Comparison of ENCODE assay signal across 1 cellular context in genomic region chr7:107661865-107662379, GRCh38.
A peak's percentile ranks its signal among the peaks of the same experiment; 100 is the strongest.
TF ChIP-seq lines count a peak whose summit lies in the region.

No MANE protein-coding gene starts in this region.

TF ChIP-seq in HEK293, 187 proteins besides CTCF, POLR2A, EP300 and RAD21 (continued from another document):
- TF ChIP-seq ZNF112 (tag by site-specific recombination; IDR thresholded peaks at IDR 0.05) (no peak), ZNF423 (tag by site-specific recombination; IDR thresholded peaks at IDR 0.05) (peak; percentile 88), ZNF398 (tag by site-specific recombination; IDR thresholded peaks at IDR 0.05) (0 out of 2 replicates have a peak, but pooled peaks have one; percentile 19), ZNF544 (tag by site-specific recombination; IDR thresholded peaks at IDR 0.05) (no peak), ZNF24 (tag by site-specific recombination; IDR thresholded peaks at IDR 0.05) (0 out of 2 replicates have a peak, but pooled peaks have one; percentile 36), KLF9 (tag by site-specific recombination; IDR thresholded peaks at IDR 0.05; ENCODE audit: low read depth) (no peak), ZNF223 (tag by site-specific recombination; IDR thresholded peaks at IDR 0.05) (no peak), ZNF114 (tag by site-specific recombination; IDR thresholded peaks at IDR 0.05) (no peak), ZIC2 (tag by site-specific recombination; IDR thresholded peaks at IDR 0.05) (no peak), ZNF292 (tag by site-specific recombination; IDR thresholded peaks at IDR 0.05; ENCODE audit: borderline replicate concordance, low read depth) (no peak), ZNF777 (tag by site-specific recombination; IDR thresholded peaks at IDR 0.05; ENCODE audit: borderline replicate concordance) (no peak), ZNF37A (tag by site-specific recombination; IDR thresholded peaks at IDR 0.05) (no peak), ZNF2 (tag by site-specific recombination; IDR thresholded peaks at IDR 0.05) (0 out of 2 replicates have a peak, but pooled peaks have one; percentile 3), KLF16 (tag by site-specific recombination; IDR thresholded peaks at IDR 0.05) (no peak), ZNF623 (tag by site-specific recombination; IDR thresholded peaks at IDR 0.05) (no peak), ZNF768 (tag by site-specific recombination; IDR thresholded peaks at IDR 0.05) (no peak), ZNF184 (tag by site-specific recombination; IDR thresholded peaks at IDR 0.05) (no peak), PRDM4 (tag by site-specific recombination; IDR thresholded peaks at IDR 0.05) (peak; percentile 95), ZBTB20 (tag by site-specific recombination; IDR thresholded peaks at IDR 0.05) (no peak), GLIS1 (tag by site-specific recombination; IDR thresholded peaks at IDR 0.05) (0 out of 2 replicates have a peak, but pooled peaks have one; percentile 27), ZNF169 (tag by site-specific recombination; IDR thresholded peaks at IDR 0.05) (no peak), ZBTB8A (tag by site-specific recombination; IDR thresholded peaks at IDR 0.05) (peak; percentile 96), ZBTB17 (tag by site-specific recombination; IDR thresholded peaks at IDR 0.05) (no peak), ZNF148 (tag by site-specific recombination; IDR thresholded peaks at IDR 0.05; ENCODE audit: borderline replicate concordance) (no peak), MEIS1 (CRISPR knock-in tag; IDR thresholded peaks at IDR 0.05; ENCODE audit: borderline replicate concordance) (no peak), ZNF146 (tag by site-specific recombination; IDR thresholded peaks at IDR 0.05) (no peak), ZNF132 (tag by site-specific recombination; IDR thresholded peaks at IDR 0.05; ENCODE audit: borderline replicate concordance) (no peak), ZNF585B (tag by site-specific recombination; IDR thresholded peaks at IDR 0.05) (no peak), ZBTB10 (tag by site-specific recombination; IDR thresholded peaks at IDR 0.05) (peak; percentile 64; the same call in 1 of the 2 replicates), ZNF501 (tag by site-specific recombination; IDR thresholded peaks at IDR 0.05) (peak; percentile 12), ZNF510 (tag by site-specific recombination; IDR thresholded peaks at IDR 0.05; ENCODE audit: insufficient replicate concordance) (no peak), KLF8 (tag by site-specific recombination; IDR thresholded peaks at IDR 0.05) (peak; percentile 27; the same call in 1 of the 2 replicates), REPIN1 (tag by site-specific recombination; IDR thresholded peaks at IDR 0.05; ENCODE audit: low read depth) (no peak), ZNF596 (tag by site-specific recombination; IDR thresholded peaks at IDR 0.05) (no peak), FEZF1 (tag by site-specific recombination; IDR thresholded peaks at IDR 0.05) (no peak), ATF2 (tag by site-specific recombination; IDR thresholded peaks at IDR 0.05; ENCODE audit: low read depth) (no peak), ZNF513 (tag by site-specific recombination; IDR thresholded peaks at IDR 0.05) (no peak)
